Comparison of ENCODE assay signal across 1 cellular context in genomic region chr7:144391823-144392255, GRCh38.
TF ChIP-seq lines count a peak whose summit lies in the region.

No MANE protein-coding gene starts in this region.

TF ChIP-seq in SK-N-SH treated with all-trans-retinoic acid at 6 μM for 48 hours, 23 proteins besides CTCF, POLR2A, EP300 and RAD21 (continued from another document):
- TF ChIP-seq CSRNP3 (CRISPR knock-in tag; IDR thresholded peaks at IDR 0.05) (no peak), CREB5 (CRISPR knock-in tag; IDR thresholded peaks at IDR 0.05; ENCODE audit: low read depth) (no peak), BACH2 (CRISPR knock-in tag; IDR thresholded peaks at IDR 0.05; ENCODE audit: borderline replicate concordance) (no peak), SNAI2 (CRISPR knock-in tag; IDR thresholded peaks at IDR 0.05) (no peak), ZNF565 (CRISPR knock-in tag; conservative IDR thresholded peaks at IDR 0.05; ENCODE audit: low read depth) (no peak), GLIS3 (CRISPR knock-in tag; IDR thresholded peaks at IDR 0.05) (no peak), ZC3H10 (CRISPR knock-in tag; IDR thresholded peaks at IDR 0.05) (no peak), ESRRG (CRISPR knock-in tag; IDR thresholded peaks at IDR 0.05) (no peak), PATZ1 (CRISPR knock-in tag; IDR thresholded peaks at IDR 0.05; ENCODE audit: borderline replicate concordance) (no peak), PPARA (CRISPR knock-in tag; IDR thresholded peaks at IDR 0.05; ENCODE audit: borderline replicate concordance) (no peak), CSDC2 (CRISPR knock-in tag; IDR thresholded peaks at IDR 0.05) (no peak)
TF ChIP-seq in SK-N-SH treated with all-trans-retinoic acid at 6 μM for 48 hours: peak in this region for 0.
